1 cellular context compared by ENCODE assay signal in the genomic region with DNA sequence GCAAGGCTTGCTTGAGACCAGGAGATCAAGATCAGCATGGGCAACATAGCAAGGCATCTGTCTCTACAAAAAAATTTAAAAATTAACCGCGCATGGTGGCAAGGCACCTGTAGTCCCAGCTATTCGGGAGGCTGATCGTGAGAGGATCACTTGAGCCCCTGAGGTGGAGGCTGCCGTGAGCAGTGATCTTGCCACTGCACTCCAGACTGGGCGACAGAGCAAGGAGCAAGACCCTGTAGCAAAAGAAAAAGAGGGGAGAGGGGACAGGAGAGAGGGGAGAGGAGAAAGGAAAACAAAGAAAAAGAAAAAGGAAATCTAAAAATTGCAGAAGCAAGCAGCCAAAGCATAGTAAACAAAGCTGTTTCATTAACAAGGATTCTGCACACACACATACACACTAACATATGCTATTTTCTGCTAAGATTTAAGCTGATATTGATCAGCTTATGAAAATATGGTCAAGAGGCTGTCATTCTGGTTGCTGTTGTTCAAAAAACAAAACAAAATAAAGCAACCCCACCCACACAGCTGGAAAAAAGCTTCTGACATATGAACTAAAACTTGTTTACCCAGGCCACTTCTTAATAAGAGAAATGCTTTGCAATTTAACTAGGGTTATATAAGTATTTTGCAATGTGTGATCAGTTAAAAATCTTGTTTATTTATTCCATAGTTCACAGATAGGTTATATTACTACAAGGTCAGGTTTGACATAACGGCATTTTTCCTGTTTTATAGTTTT.
TF ChIP-seq lines count a peak whose summit lies in the region.

No MANE protein-coding gene starts in this region.

TF ChIP-seq in HEK293, 187 proteins besides CTCF, POLR2A, EP300 and RAD21 (continued from another document):
- TF ChIP-seq ZNF292 (tag by site-specific recombination; IDR thresholded peaks at IDR 0.05; ENCODE audit: borderline replicate concordance, low read depth): no peak
- TF ChIP-seq MZF1 (tag by site-specific recombination; IDR thresholded peaks at IDR 0.05; ENCODE audit: borderline replicate concordance): no peak
- no peak for TF ChIP-seq ZNF510 (tag by site-specific recombination; IDR thresholded peaks at IDR 0.05; ENCODE audit: insufficient replicate concordance)
- TF ChIP-seq HOXC10 (CRISPR knock-in tag; IDR thresholded peaks at IDR 0.05): no peak
- TF ChIP-seq, protein P1, sequence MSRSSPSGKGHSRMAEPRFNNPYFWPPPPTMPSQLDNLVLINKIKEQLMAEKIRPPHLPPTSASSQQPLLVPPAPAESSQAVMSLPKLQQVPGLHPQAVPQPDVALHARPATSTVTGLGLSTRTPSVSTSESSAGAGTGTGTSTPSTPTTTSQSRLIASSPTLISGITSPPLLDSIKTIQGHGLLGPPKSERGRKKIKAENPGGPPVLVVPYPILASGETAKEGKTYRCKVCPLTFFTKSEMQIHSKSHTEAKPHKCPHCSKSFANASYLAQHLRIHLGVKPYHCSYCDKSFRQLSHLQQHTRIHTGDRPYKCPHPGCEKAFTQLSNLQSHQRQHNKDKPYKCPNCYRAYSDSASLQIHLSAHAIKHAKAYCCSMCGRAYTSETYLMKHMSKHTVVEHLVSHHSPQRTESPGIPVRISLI (tag by site-specific recombination; IDR thresholded peaks at IDR 0.05): no peak
- TF ChIP-seq ZNF10 (tag by site-specific recombination; IDR thresholded peaks at IDR 0.05): no peak
- no peak for TF ChIP-seq HOXD13 (CRISPR knock-in tag; IDR thresholded peaks at IDR 0.05; ENCODE audit: borderline replicate concordance)
- peak; percentile 60; the same call in 1 of the 2 replicates for TF ChIP-seq ZNF121 (tag by site-specific recombination; IDR thresholded peaks at IDR 0.05)
- no peak for TF ChIP-seq BCL11B (tag by site-specific recombination; IDR thresholded peaks at IDR 0.05; ENCODE audit: low read depth)
- TF ChIP-seq ZNF112 (tag by site-specific recombination; IDR thresholded peaks at IDR 0.05): no peak
- no peak for TF ChIP-seq OVOL3 (tag by site-specific recombination; IDR thresholded peaks at IDR 0.05)
- TF ChIP-seq ZNF266 (tag by site-specific recombination; IDR thresholded peaks at IDR 0.05; ENCODE audit: low read depth): no peak
- no peak for TF ChIP-seq ZNF571 (tag by site-specific recombination; IDR thresholded peaks at IDR 0.05)
- TF ChIP-seq RBAK (tag by site-specific recombination; IDR thresholded peaks at IDR 0.05): no peak
- TF ChIP-seq ZFHX2 (tag by site-specific recombination; conservative IDR thresholded peaks at IDR 0.05): no peak
- TF ChIP-seq, protein P2, sequence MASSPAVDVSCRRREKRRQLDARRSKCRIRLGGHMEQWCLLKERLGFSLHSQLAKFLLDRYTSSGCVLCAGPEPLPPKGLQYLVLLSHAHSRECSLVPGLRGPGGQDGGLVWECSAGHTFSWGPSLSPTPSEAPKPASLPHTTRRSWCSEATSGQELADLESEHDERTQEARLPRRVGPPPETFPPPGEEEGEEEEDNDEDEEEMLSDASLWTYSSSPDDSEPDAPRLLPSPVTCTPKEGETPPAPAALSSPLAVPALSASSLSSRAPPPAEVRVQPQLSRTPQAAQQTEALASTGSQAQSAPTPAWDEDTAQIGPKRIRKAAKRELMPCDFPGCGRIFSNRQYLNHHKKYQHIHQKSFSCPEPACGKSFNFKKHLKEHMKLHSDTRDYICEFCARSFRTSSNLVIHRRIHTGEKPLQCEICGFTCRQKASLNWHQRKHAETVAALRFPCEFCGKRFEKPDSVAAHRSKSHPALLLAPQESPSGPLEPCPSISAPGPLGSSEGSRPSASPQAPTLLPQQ (tag by site-specific recombination; IDR thresholded peaks at IDR 0.05): no peak
- peak; percentile 39; the same call in 1 of the 2 replicates for TF ChIP-seq SCRT1 (tag by site-specific recombination; IDR thresholded peaks at IDR 0.05; ENCODE audit: borderline replicate concordance)
- TF ChIP-seq ZNF433 (tag by site-specific recombination; IDR thresholded peaks at IDR 0.05; ENCODE audit: low read depth): no peak
- TF ChIP-seq ZNF677 (tag by site-specific recombination; IDR thresholded peaks at IDR 0.05): no peak
- no peak for TF ChIP-seq ZBTB48 (tag by site-specific recombination; IDR thresholded peaks at IDR 0.05)
- no peak for TF ChIP-seq GLI2 (tag by site-specific recombination; IDR thresholded peaks at IDR 0.05; ENCODE audit: borderline replicate concordance, low read depth)
- peak; percentile 94 for TF ChIP-seq PRDM1 (tag by site-specific recombination; IDR thresholded peaks at IDR 0.05)
- TF ChIP-seq ZNF221 (tag by site-specific recombination; IDR thresholded peaks at IDR 0.05; ENCODE audit: borderline replicate concordance): no peak
- no peak for TF ChIP-seq ZNF37A (tag by site-specific recombination; IDR thresholded peaks at IDR 0.05)
- no peak for TF ChIP-seq ZNF175 (tag by site-specific recombination; IDR thresholded peaks at IDR 0.05)
- no peak for TF ChIP-seq MEIS1 (CRISPR knock-in tag; IDR thresholded peaks at IDR 0.05; ENCODE audit: borderline replicate concordance)
- TF ChIP-seq ZNF324 (tag by site-specific recombination; IDR thresholded peaks at IDR 0.05): no peak
- TF ChIP-seq ZNF174 (tag by site-specific recombination; IDR thresholded peaks at IDR 0.05): no peak
- TF ChIP-seq ZNF24 (tag by site-specific recombination; IDR thresholded peaks at IDR 0.05): no peak
- TF ChIP-seq ZNF776 (tag by site-specific recombination; IDR thresholded peaks at IDR 0.05; ENCODE audit: borderline replicate concordance): no peak
- TF ChIP-seq, protein P3, sequence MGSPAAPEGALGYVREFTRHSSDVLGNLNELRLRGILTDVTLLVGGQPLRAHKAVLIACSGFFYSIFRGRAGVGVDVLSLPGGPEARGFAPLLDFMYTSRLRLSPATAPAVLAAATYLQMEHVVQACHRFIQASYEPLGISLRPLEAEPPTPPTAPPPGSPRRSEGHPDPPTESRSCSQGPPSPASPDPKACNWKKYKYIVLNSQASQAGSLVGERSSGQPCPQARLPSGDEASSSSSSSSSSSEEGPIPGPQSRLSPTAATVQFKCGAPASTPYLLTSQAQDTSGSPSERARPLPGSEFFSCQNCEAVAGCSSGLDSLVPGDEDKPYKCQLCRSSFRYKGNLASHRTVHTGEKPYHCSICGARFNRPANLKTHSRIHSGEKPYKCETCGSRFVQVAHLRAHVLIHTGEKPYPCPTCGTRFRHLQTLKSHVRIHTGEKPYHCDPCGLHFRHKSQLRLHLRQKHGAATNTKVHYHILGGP (tag by site-specific recombination; IDR thresholded peaks at IDR 0.05): no peak
- TF ChIP-seq ZBTB7A (tag by site-specific recombination; IDR thresholded peaks at IDR 0.05; ENCODE audit: low read depth): no peak
- TF ChIP-seq GFI1B (tag by site-specific recombination; IDR thresholded peaks at IDR 0.05): no peak
- TF ChIP-seq ZFP3 (tag by site-specific recombination; IDR thresholded peaks at IDR 0.05; ENCODE audit: low read depth): no peak
- TF ChIP-seq, protein P4, sequence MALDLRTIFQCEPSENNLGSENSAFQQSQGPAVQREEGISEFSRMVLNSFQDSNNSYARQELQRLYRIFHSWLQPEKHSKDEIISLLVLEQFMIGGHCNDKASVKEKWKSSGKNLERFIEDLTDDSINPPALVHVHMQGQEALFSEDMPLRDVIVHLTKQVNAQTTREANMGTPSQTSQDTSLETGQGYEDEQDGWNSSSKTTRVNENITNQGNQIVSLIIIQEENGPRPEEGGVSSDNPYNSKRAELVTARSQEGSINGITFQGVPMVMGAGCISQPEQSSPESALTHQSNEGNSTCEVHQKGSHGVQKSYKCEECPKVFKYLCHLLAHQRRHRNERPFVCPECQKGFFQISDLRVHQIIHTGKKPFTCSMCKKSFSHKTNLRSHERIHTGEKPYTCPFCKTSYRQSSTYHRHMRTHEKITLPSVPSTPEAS (tag by site-specific recombination; IDR thresholded peaks at IDR 0.05): no peak
- TF ChIP-seq ZNF626 (tag by site-specific recombination; IDR thresholded peaks at IDR 0.05): no peak
- TF ChIP-seq ZBTB17 (tag by site-specific recombination; IDR thresholded peaks at IDR 0.05): peak; percentile 76
- TF ChIP-seq, protein P5, sequence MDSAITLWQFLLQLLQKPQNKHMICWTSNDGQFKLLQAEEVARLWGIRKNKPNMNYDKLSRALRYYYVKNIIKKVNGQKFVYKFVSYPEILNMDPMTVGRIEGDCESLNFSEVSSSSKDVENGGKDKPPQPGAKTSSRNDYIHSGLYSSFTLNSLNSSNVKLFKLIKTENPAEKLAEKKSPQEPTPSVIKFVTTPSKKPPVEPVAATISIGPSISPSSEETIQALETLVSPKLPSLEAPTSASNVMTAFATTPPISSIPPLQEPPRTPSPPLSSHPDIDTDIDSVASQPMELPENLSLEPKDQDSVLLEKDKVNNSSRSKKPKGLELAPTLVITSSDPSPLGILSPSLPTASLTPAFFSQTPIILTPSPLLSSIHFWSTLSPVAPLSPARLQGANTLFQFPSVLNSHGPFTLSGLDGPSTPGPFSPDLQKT (IDR thresholded peaks at IDR 0.05; ENCODE audit: borderline replicate concordance, low read depth, low read length): no peak
- TF ChIP-seq ZNF600 (tag by site-specific recombination; IDR thresholded peaks at IDR 0.05): peak; percentile 64; the same call in 1 of the 2 replicates
- TF ChIP-seq, protein P6, sequence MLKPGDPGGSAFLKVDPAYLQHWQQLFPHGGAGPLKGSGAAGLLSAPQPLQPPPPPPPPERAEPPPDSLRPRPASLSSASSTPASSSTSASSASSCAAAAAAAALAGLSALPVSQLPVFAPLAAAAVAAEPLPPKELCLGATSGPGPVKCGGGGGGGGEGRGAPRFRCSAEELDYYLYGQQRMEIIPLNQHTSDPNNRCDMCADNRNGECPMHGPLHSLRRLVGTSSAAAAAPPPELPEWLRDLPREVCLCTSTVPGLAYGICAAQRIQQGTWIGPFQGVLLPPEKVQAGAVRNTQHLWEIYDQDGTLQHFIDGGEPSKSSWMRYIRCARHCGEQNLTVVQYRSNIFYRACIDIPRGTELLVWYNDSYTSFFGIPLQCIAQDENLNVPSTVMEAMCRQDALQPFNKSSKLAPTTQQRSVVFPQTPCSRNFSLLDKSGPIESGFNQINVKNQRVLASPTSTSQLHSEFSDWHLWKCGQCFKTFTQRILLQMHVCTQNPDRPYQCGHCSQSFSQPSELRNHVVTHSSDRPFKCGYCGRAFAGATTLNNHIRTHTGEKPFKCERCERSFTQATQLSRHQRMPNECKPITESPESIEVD (tag by site-specific recombination; IDR thresholded peaks at IDR 0.05): peak; percentile 55; the same call in 1 of the 2 replicates
- TF ChIP-seq, protein P7, sequence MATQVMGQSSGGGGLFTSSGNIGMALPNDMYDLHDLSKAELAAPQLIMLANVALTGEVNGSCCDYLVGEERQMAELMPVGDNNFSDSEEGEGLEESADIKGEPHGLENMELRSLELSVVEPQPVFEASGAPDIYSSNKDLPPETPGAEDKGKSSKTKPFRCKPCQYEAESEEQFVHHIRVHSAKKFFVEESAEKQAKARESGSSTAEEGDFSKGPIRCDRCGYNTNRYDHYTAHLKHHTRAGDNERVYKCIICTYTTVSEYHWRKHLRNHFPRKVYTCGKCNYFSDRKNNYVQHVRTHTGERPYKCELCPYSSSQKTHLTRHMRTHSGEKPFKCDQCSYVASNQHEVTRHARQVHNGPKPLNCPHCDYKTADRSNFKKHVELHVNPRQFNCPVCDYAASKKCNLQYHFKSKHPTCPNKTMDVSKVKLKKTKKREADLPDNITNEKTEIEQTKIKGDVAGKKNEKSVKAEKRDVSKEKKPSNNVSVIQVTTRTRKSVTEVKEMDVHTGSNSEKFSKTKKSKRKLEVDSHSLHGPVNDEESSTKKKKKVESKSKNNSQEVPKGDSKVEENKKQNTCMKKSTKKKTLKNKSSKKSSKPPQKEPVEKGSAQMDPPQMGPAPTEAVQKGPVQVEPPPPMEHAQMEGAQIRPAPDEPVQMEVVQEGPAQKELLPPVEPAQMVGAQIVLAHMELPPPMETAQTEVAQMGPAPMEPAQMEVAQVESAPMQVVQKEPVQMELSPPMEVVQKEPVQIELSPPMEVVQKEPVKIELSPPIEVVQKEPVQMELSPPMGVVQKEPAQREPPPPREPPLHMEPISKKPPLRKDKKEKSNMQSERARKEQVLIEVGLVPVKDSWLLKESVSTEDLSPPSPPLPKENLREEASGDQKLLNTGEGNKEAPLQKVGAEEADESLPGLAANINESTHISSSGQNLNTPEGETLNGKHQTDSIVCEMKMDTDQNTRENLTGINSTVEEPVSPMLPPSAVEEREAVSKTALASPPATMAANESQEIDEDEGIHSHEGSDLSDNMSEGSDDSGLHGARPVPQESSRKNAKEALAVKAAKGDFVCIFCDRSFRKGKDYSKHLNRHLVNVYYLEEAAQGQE (tag by site-specific recombination; IDR thresholded peaks at IDR 0.05): no peak
- no peak for TF ChIP-seq OSR2 (tag by site-specific recombination; IDR thresholded peaks at IDR 0.05)
- TF ChIP-seq ZNF366 (tag by site-specific recombination; conservative IDR thresholded peaks at IDR 0.05): 0 out of 2 replicates have a peak, but pooled peaks have one; percentile 23
- no peak for TF ChIP-seq MYNN (tag by site-specific recombination; IDR thresholded peaks at IDR 0.05; ENCODE audit: borderline replicate concordance)
- TF ChIP-seq, protein P8, sequence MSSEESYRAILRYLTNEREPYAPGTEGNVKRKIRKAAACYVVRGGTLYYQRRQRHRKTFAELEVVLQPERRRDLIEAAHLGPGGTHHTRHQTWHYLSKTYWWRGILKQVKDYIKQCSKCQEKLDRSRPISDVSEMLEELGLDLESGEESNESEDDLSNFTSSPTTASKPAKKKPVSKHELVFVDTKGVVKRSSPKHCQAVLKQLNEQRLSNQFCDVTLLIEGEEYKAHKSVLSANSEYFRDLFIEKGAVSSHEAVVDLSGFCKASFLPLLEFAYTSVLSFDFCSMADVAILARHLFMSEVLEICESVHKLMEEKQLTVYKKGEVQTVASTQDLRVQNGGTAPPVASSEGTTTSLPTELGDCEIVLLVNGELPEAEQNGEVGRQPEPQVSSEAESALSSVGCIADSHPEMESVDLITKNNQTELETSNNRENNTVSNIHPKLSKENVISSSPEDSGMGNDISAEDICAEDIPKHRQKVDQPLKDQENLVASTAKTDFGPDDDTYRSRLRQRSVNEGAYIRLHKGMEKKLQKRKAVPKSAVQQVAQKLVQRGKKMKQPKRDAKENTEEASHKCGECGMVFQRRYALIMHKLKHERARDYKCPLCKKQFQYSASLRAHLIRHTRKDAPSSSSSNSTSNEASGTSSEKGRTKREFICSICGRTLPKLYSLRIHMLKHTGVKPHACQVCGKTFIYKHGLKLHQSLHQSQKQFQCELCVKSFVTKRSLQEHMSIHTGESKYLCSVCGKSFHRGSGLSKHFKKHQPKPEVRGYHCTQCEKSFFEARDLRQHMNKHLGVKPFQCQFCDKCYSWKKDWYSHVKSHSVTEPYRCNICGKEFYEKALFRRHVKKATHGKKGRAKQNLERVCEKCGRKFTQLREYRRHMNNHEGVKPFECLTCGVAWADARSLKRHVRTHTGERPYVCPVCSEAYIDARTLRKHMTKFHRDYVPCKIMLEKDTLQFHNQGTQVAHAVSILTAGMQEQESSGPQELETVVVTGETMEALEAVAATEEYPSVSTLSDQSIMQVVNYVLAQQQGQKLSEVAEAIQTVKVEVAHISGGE (tag by site-specific recombination; conservative IDR thresholded peaks at IDR 0.05; ENCODE audit: low read depth): no peak
- TF ChIP-seq, protein P9, sequence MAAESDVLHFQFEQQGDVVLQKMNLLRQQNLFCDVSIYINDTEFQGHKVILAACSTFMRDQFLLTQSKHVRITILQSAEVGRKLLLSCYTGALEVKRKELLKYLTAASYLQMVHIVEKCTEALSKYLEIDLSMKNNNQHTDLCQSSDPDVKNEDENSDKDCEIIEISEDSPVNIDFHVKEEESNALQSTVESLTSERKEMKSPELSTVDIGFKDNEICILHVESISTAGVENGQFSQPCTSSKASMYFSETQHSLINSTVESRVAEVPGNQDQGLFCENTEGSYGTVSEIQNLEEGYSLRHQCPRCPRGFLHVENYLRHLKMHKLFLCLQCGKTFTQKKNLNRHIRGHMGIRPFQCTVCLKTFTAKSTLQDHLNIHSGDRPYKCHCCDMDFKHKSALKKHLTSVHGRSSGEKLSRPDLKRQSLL (tag by site-specific recombination; IDR thresholded peaks at IDR 0.05): no peak
